Comparison of ENCODE assay signal across 29 cellular contexts in the genomic region with DNA sequence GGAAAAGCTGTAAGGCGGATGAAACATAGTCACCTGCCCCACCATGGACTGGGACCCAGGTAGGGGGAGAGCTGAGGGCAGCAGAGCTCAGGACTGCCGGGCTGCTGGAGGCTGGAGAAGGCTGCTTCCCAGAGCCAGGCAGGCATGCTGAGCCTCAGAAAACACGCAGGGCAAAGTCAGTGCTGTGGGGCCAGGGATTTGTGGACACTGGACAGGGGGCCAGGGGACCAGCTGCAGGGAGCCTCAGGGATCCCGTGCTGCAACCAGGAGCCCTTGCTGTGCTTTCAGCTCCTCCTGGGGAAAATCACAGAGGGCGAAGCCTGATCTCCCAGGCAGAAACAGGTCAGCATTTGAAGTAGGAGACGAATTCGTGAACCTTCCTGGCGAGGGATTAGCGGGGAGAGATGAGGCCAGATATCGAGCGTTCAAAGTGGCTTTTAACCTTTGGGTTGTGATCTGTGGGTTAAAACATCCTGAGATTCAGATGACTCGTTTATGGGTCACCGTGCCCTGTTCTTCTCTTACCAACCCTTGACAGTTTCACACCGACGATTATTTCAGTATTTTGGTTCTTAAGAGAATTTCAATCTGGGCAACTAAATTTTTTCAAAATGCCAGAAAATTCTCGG.
"Had no signal": no experiment of that assay in that cellular context is flagged by ENCODE, and none has a peak within 500 bp of the region (broad histone marks: within the 10 kb centered on the region; RNA-seq: fewer than 3 reads in every experiment).

No MANE protein-coding gene starts in this region.

- H3K27me3 ChIP-seq: breast epithelium, testis, transverse colon, uterus had no signal

- ATAC-seq: activated CD4-positive, CD25-positive, alpha-beta regulatory T cell treated with anti-CD3 and anti-CD28 coated beads, Interleukin-2, amount 50 U/mL, for 24 hours; activated naive CD4-positive, alpha-beta T cell treated with anti-CD3 and anti-CD28 coated beads, Interleukin-2, amount 50 U/mL, for 72 hours; activated T-cell treated with anti-CD3 and anti-CD28 coated beads, Interleukin-2, amount 50 U/mL, for 4 hours; activated T-helper 17 cell treated with anti-CD3 and anti-CD28 coated beads, Interleukin-2, amount 50 U/mL, for 72 hours; naive thymus-derived CD4-positive, alpha-beta T cell; right cardiac atrium; stimulated activated naive CD8-positive, alpha-beta T cell treated with anti-CD3 and anti-CD28 coated beads, Interleukin-15, Interleukin-2, amounts not matched to agents 100 U/mL and 50 U/mL, for 24 hours; T-helper 17 cell had no signal

- H3K4me3 ChIP-seq: breast epithelium, left ventricle myocardium inferior, neural progenitor cell, testis, transverse colon, uterus had no signal

- H3K36me3 ChIP-seq: breast epithelium, left ventricle myocardium inferior, neural progenitor cell, transverse colon, uterus, WERI-Rb-1 had no signal

- H3K27ac Mint-ChIP-seq: activated CD4-positive, alpha-beta memory T cell treated with anti-CD3 and anti-CD28 coated beads, Interleukin-2, amount 10 ng/mL, durations not matched to agents 7 days and 5 days; activated CD4-positive, alpha-beta T cell treated with anti-CD3 and anti-CD28 coated beads, Interleukin-2, amount 10 ng/mL, durations not matched to agents 24 days and 14 days; activated naive CD4-positive, alpha-beta T cell treated with anti-CD3 and anti-CD28 coated beads, Interleukin-2, amount 50 U/mL, for 72 hours; activated T-helper 17 cell treated with anti-CD3 and anti-CD28 coated beads, Interleukin-2, amount 50 U/mL, for 72 hours; mesothelial cell of epicardium; naive thymus-derived CD4-positive, alpha-beta T cell; neural progenitor cell; T-helper 17 cell had no signal

- H3K36me3 Mint-ChIP-seq: activated naive CD4-positive, alpha-beta T cell treated with anti-CD3 and anti-CD28 coated beads, Interleukin-2, amount 50 U/mL, for 72 hours; mesothelial cell of epicardium; neural progenitor cell had no signal

- H3K4me1 ChIP-seq: breast epithelium, left ventricle myocardium inferior, neural progenitor cell, parathyroid adenoma, testis, uterus had no signal

- H3K4me3 Mint-ChIP-seq: activated CD4-positive, alpha-beta memory T cell treated with anti-CD3 and anti-CD28 coated beads, Interleukin-2, amount 10 ng/mL, durations not matched to agents 7 days and 5 days; activated CD4-positive, alpha-beta T cell treated with anti-CD3 and anti-CD28 coated beads, Interleukin-2, amount 10 ng/mL, durations not matched to agents 24 days and 14 days; activated T-cell treated with anti-CD3 and anti-CD28 coated beads, Interleukin-2, amount 50 U/mL, for 4 hours; activated T-helper 17 cell treated with anti-CD3 and anti-CD28 coated beads, Interleukin-2, amount 50 U/mL, for 72 hours; central memory CD8-positive, alpha-beta T cell; mesothelial cell of epicardium; naive thymus-derived CD4-positive, alpha-beta T cell; neural progenitor cell; T-helper 17 cell had no signal

- H3K27me3 Mint-ChIP-seq: activated CD4-positive, alpha-beta memory T cell treated with anti-CD3 and anti-CD28 coated beads, Interleukin-2, amount 10 ng/mL, durations not matched to agents 7 days and 5 days; activated CD4-positive, alpha-beta T cell treated with anti-CD3 and anti-CD28 coated beads, Interleukin-2, amount 10 ng/mL, durations not matched to agents 24 days and 14 days had no signal

- DNase-seq: activated CD4-positive, alpha-beta memory T cell treated with anti-CD3 and anti-CD28 coated beads, Interleukin-2, amount 10 ng/mL, durations not matched to agents 7 days and 5 days; activated CD4-positive, alpha-beta T cell treated with anti-CD3 and anti-CD28 coated beads, Interleukin-2, amount 10 ng/mL, durations not matched to agents 24 days and 14 days; activated CD8-positive, alpha-beta memory T cell treated with anti-CD3 and anti-CD28 coated beads, Interleukin-2, amount 50 U/mL, for 48 hours; activated naive CD4-positive, alpha-beta T cell; activated T-cell treated with anti-CD3 and anti-CD28 coated beads, Interleukin-2, amount 50 U/mL, for 4 hours; effector CD8-positive, alpha-beta T cell; kidney glomerular epithelial cell; left ventricle myocardium inferior; naive thymus-derived CD4-positive, alpha-beta T cell; occipital lobe; right cardiac atrium; stimulated activated CD4-positive, alpha-beta T cell treated with anti-CD3 and anti-CD28 coated beads, Interleukin-12 subunit alpha, Interleukin-12 subunit beta, amount 100 ng/mL, for 4 hours; stimulated activated CD4-positive, alpha-beta T cell treated with anti-CD3 and anti-CD28 coated beads, Interleukin-4, amount 100 ng/mL, for 1 hour; stimulated activated naive CD8-positive, alpha-beta T cell treated with anti-CD3 and anti-CD28 coated beads, Interleukin-15, Interleukin-2, amounts not matched to agents 100 U/mL and 50 U/mL, for 24 hours; T-helper 17 cell; T1000; testis; transverse colon; uterus; WERI-Rb-1 had no signal

- H3K9me3 ChIP-seq: testis, transverse colon, uterus had no signal

- H3K27ac ChIP-seq: breast epithelium, epithelial cell of prostate, left ventricle myocardium inferior, neural progenitor cell, parathyroid adenoma, testis, transverse colon, uterus, WERI-Rb-1 had no signal

- H3K9me3 Mint-ChIP-seq: activated CD4-positive, alpha-beta T cell treated with anti-CD3 and anti-CD28 coated beads, Interleukin-2, amount 10 ng/mL, durations not matched to agents 24 days and 14 days; activated naive CD4-positive, alpha-beta T cell treated with anti-CD3 and anti-CD28 coated beads, Interleukin-2, amount 50 U/mL, for 72 hours; activated T-cell treated with anti-CD3 and anti-CD28 coated beads, Interleukin-2, amount 50 U/mL, for 4 hours; activated T-helper 17 cell treated with anti-CD3 and anti-CD28 coated beads, Interleukin-2, amount 50 U/mL, for 72 hours; central memory CD8-positive, alpha-beta T cell had no signal

- H3K4me1 Mint-ChIP-seq: activated CD4-positive, alpha-beta memory T cell treated with anti-CD3 and anti-CD28 coated beads, Interleukin-2, amount 10 ng/mL, durations not matched to agents 7 days and 5 days; activated CD4-positive, alpha-beta T cell treated with anti-CD3 and anti-CD28 coated beads, Interleukin-2, amount 10 ng/mL, durations not matched to agents 24 days and 14 days; activated T-helper 17 cell treated with anti-CD3 and anti-CD28 coated beads, Interleukin-2, amount 50 U/mL, for 72 hours; central memory CD8-positive, alpha-beta T cell; mesothelial cell of epicardium; neural progenitor cell; T-helper 17 cell had no signal
